ENCODE assay signal across 9 cellular contexts in genomic region chr3:189132901-189133300, GRCh38. TPM values are rescaled to one million over a fixed set of nuclear protein-coding genes. Genes with fewer than 3 reads are reported as not detected.
A peak's percentile ranks its signal among the peaks of the same experiment; 100 is the strongest.
DNase-seq lines count a peak whose midpoint lies in the region; ATAC-seq, FAIRE-seq and TF ChIP-seq lines count a peak whose summit lies in the region.
"Had no signal": no experiment of that assay in that cellular context is flagged by ENCODE, and none has a peak within 500 bp of the region (broad histone marks: within the 10 kb centered on the region; RNA-seq: fewer than 3 reads in every experiment).

No MANE protein-coding gene starts in this region.

- intact Hi-C loops in CD4-positive, alpha-beta T cell (cut with DNase I, micrococcal nuclease), result loop anchor here (2.0 to 10.0 kb wide), 2 partner anchors 192 kb away; no protein-coding TSS in a partner anchor
- intact Hi-C loops in HCT116 (cut with micrococcal nuclease), result no loop called here

- no peak for TF ChIP-seq RAD21 in HCT116 (IDR thresholded peaks at IDR 0.05; ENCODE audit: low read depth)

- H4K20me1 ChIP-seq in HCT116 (ENCODE audit: insufficient read depth) (no peaks in the 10 kb centered on the region), astrocyte (ENCODE audit: insufficient read depth, low read length) (no peaks in the 10 kb centered on the region)

- H3K4me2 ChIP-seq in HCT116 (ENCODE audit: low read length) (peak overlapping the region; percentile 70), astrocyte (ENCODE audit: low read length) (peak overlapping the region; percentile 77), trophoblast cell (ENCODE audit: low read length) (peak overlapping the region; percentile 32)

- H4K91ac ChIP-seq in trophoblast cell (ENCODE audit: low read depth, low read length), result peak overlapping the region; percentile 91

- H3K9ac ChIP-seq in HCT116 (ENCODE audit: low read length), result 0 out of 2 replicates have a peak overlapping the region, but pooled peaks have one; percentile 31
- no peak overlapping the region for H3K9ac ChIP-seq in astrocyte (ENCODE audit: low read length)
- H3K9ac ChIP-seq in trophoblast cell (ENCODE audit: low read length), result no peak overlapping the region

- H3K4me1 Mint-ChIP-seq in CD4-positive, alpha-beta T cell (ENCODE audit: low read depth), result peaks cover 23% of the 10 kb centered on the region
- peaks cover 20% of the 10 kb centered on the region for H3K4me1 Mint-ChIP-seq in astrocyte (ENCODE audit: low read depth, unreplicated experiment)

- DNase-seq in CD4-positive, alpha-beta T cell, result no peak
- DNase-seq in HCT116 (ENCODE audit: low read depth, low spot score) (no peak), astrocyte (ENCODE audit: low read depth) (no peak), trophoblast cell (peak in 1 of 2 donors; percentile 37), H7 (no peak), dedifferentiated amniotic fluid mesenchymal stem cell (ENCODE audit: extremely low spot score) (no peak), hypothalamus (lab: John Stamatoyannopoulos, UW) (no peak)

- H3K79me2 ChIP-seq in HCT116 (ENCODE audit: insufficient read depth, low read length) (no peaks in the 10 kb centered on the region), astrocyte (ENCODE audit: insufficient read depth, low read length) (no peaks in the 10 kb centered on the region), trophoblast cell (ENCODE audit: control insufficient read depth, insufficient read depth, low read length, poor library complexity) (peaks cover 3% of the 10 kb centered on the region)

- peak overlapping the region; percentile 95 for H2BK5ac ChIP-seq in trophoblast cell (ENCODE audit: low read depth, low read length, poor library complexity)

- no peaks in the 10 kb centered on the region for H3K9me2 ChIP-seq in HCT116 (ENCODE audit: insufficient read depth)

- peaks cover 4% of the 10 kb centered on the region for H3K9me3 Mint-ChIP-seq in CD4-positive, alpha-beta T cell
- H3K9me3 Mint-ChIP-seq in astrocyte (ENCODE audit: unreplicated experiment), result peaks cover under 1% of the 10 kb centered on the region

- no peak overlapping the region for H3K4ac ChIP-seq in trophoblast cell (ENCODE audit: low read depth, low read length)

- POLR2A ChIA-PET in CD4-positive, alpha-beta T cell (lab: Charles Lee), result interaction anchor here (0.6 to 2.8 kb wide), 9 partner anchors 11 to 1393 kb away, joined by 3 to 23 read pairs (median 3); partner anchors contain the start of gene BCL6
- POLR2A ChIA-PET in HCT116 (lab: Charles Lee), result no interaction called here

- H3K14ac ChIP-seq in trophoblast cell (ENCODE audit: low read length), result peak overlapping the region; percentile 92

- H3K27ac ChIP-seq in CD4-positive, alpha-beta T cell (ENCODE audit: low read depth, low read length), result peak overlapping the region; percentile 57
- H3K27ac ChIP-seq in HCT116 (ENCODE audit: low read depth, low read length) (peak overlapping the region; percentile 53; the same call in 1 of the 2 replicates), astrocyte (ENCODE audit: low read depth, low read length) (peak overlapping the region; percentile 27), trophoblast cell (ENCODE audit: low read depth, low read length) (peak overlapping the region; percentile 97)
- H3K27ac ChIP-seq: foreskin keratinocyte had no signal

- RAD21 ChIA-PET in HCT116 (lab: Charles Lee; ENCODE audit: low non-redundant PET in 1 of 2, low total read pairs in 2 of 2, uncharacterized antibody in 2 of 2, unreplicated experiment in 2 of 2), result no interaction called here

- H2BK120ac ChIP-seq in trophoblast cell (ENCODE audit: insufficient read depth, low read length, poor library complexity), result peak overlapping the region; percentile 93

- FAIRE-seq in astrocyte (lab: Jason Lieb, UNC), result peak; percentile 37

- WGBS in trophoblast cell (ENCODE audit: extremely low coverage, insufficient coverage, insufficient read length), result no CpG with 5 or more reads among the region's 3 CpGs

- no peaks in the 10 kb centered on the region for H3K36me3 Mint-ChIP-seq in CD4-positive, alpha-beta T cell (ENCODE audit: low read depth)
- peaks cover 2% of the 10 kb centered on the region for H3K36me3 Mint-ChIP-seq in astrocyte (ENCODE audit: low read depth, unreplicated experiment)

- no peak for TF ChIP-seq POLR2A in HCT116 (IDR thresholded peaks at IDR 0.05; ENCODE audit: borderline replicate concordance, extremely low read depth, insufficient read depth, insufficient read length)

- CTCF ChIA-PET in CD4-positive, alpha-beta T cell (lab: Charles Lee), result interaction anchor here (0.6 to 1.4 kb wide), 5 partner anchors 10 to 1394 kb away, joined by 3 to 4 read pairs (median 3); no protein-coding TSS in a partner anchor
- CTCF ChIA-PET in HCT116 (lab: Charles Lee), result no interaction called here

- no peak overlapping the region for H4K12ac ChIP-seq in trophoblast cell (ENCODE audit: low read depth, low read length)

- peak overlapping the region; percentile 74 for H4K8ac ChIP-seq in trophoblast cell (ENCODE audit: low read depth, low read length)

- H3K79me1 ChIP-seq in trophoblast cell (ENCODE audit: low read length), result peaks cover 19% of the 10 kb centered on the region

- H3K23ac ChIP-seq in trophoblast cell (ENCODE audit: low read length), result no peak overlapping the region

- H2AFZ ChIP-seq in HCT116 (ENCODE audit: low read depth, low read length, poor library complexity, severe bottlenecking), result peak overlapping the region; percentile 14
- no peak overlapping the region for H2AFZ ChIP-seq in astrocyte (ENCODE audit: low read depth, low read length)
- no peak overlapping the region for H2AFZ ChIP-seq in trophoblast cell (ENCODE audit: insufficient read depth, low read length, poor library complexity)

- no TSS peak for BruUV-seq in HCT116 (replicated peaks; lab: Mats Ljungman, UMichigan)

- H3K4me3 ChIP-seq in HCT116 (replicated peaks in 1 of 2; ENCODE audit: low read depth in 1 of 2, low read length in 2 of 2), result no peak overlapping the region
- H3K4me3 ChIP-seq in astrocyte (ENCODE audit: insufficient read depth, low read depth, low read length), result no peak overlapping the region
- no peak overlapping the region for H3K4me3 ChIP-seq in trophoblast cell (ENCODE audit: low read depth, low read length)
- H3K4me3 ChIP-seq in H7 (ENCODE audit: insufficient read depth, low read depth, low read length), result no peak overlapping the region
- H3K4me3 ChIP-seq: upper lobe of left lung had no signal

- peak overlapping the region; percentile 97 for H3K27ac Mint-ChIP-seq in CD4-positive, alpha-beta T cell
- peak overlapping the region; percentile 81 for H3K27ac Mint-ChIP-seq in astrocyte (ENCODE audit: unreplicated experiment)

- TF ChIP-seq CTCF in CD4-positive, alpha-beta T cell (IDR thresholded peaks at IDR 0.05), result no peak
- TF ChIP-seq CTCF in HCT116 (IDR thresholded peaks at IDR 0.05 in 2 of 3, conservative IDR thresholded peaks at IDR 0.05 in 1 of 3; ENCODE audit: borderline replicate concordance in 1 of 3, insufficient read depth in 1 of 3, low read depth in 2 of 3, low read length in 2 of 3), result no peak
- TF ChIP-seq CTCF in astrocyte (IDR thresholded peaks at IDR 0.05; ENCODE audit: insufficient read depth, low read depth, low read length), result no peak

- no peak overlapping the region for H2AK5ac ChIP-seq in trophoblast cell (ENCODE audit: low read length)

- H3K36me3 ChIP-seq in HCT116 (ENCODE audit: control insufficient read depth in 1 of 2, insufficient read depth in 2 of 2, low read length in 2 of 2) (no peaks in the 10 kb centered on the region), astrocyte (ENCODE audit: insufficient read depth, low read length) (no peaks in the 10 kb centered on the region), trophoblast cell (ENCODE audit: control insufficient read depth in 1 of 2, insufficient read depth in 2 of 2, low read length in 2 of 2) (no peaks in the 10 kb centered on the region), H7 (replicated peaks; ENCODE audit: control insufficient read depth, insufficient read depth, low read length) (no peaks in the 10 kb centered on the region)
- H3K36me3 ChIP-seq: upper lobe of left lung had no signal

- no peak overlapping the region for H3K4me3 Mint-ChIP-seq in CD4-positive, alpha-beta T cell
- H3K4me3 Mint-ChIP-seq in astrocyte (ENCODE audit: unreplicated experiment), result no peak overlapping the region

- H3K27me3 ChIP-seq in CD4-positive, alpha-beta T cell (ENCODE audit: control insufficient read depth, insufficient read depth, low read length), result no peaks in the 10 kb centered on the region
- H3K27me3 ChIP-seq in HCT116 (ENCODE audit: insufficient read depth, low read length) (no peaks in the 10 kb centered on the region), astrocyte (ENCODE audit: insufficient read depth, low read length) (no peaks in the 10 kb centered on the region), trophoblast cell (ENCODE audit: insufficient read depth, low read length) (no peaks in the 10 kb centered on the region), H7 (ENCODE audit: control insufficient read depth, insufficient read depth, low read length) (no peaks in the 10 kb centered on the region)
- H3K27me3 ChIP-seq: upper lobe of left lung had no signal

- H3K18ac ChIP-seq in trophoblast cell (ENCODE audit: low read length), result no peak overlapping the region

- peak overlapping the region; percentile 100 for H2BK12ac ChIP-seq in trophoblast cell (ENCODE audit: low read length)

- no peak for ATAC-seq in CD4-positive, alpha-beta T cell (ENCODE audit: poor library complexity)
- ATAC-seq in HCT116, result peak; percentile 36

- no peaks in the 10 kb centered on the region for H3K9me3 ChIP-seq in CD4-positive, alpha-beta T cell (ENCODE audit: control insufficient read depth, low read length)
- H3K9me3 ChIP-seq in HCT116 (ENCODE audit: control insufficient read depth in 1 of 2, insufficient read depth in 1 of 2, low read depth in 1 of 2, low read length in 2 of 2) (no peaks in the 10 kb centered on the region), astrocyte (ENCODE audit: insufficient read depth, low read depth, low read length) (no peaks in the 10 kb centered on the region), trophoblast cell (ENCODE audit: insufficient read depth, low read depth, low read length) (no peaks in the 10 kb centered on the region)
- H3K9me3 ChIP-seq: upper lobe of left lung had no signal

- peaks cover 26 to 29% of the 10 kb centered on the region in 2 experiments for H3K4me1 ChIP-seq in HCT116 (ENCODE audit: control insufficient read depth in 1 of 2, insufficient read depth in 2 of 2, low read length in 2 of 2)
- H3K4me1 ChIP-seq in astrocyte (ENCODE audit: insufficient read depth, low read length), result peaks cover 11% of the 10 kb centered on the region
- peaks cover 14 to 21% of the 10 kb centered on the region in 2 experiments for H3K4me1 ChIP-seq in trophoblast cell (ENCODE audit: control insufficient read depth in 1 of 2, insufficient read depth in 2 of 2, low read length in 2 of 2)

- no peaks in the 10 kb centered on the region for H3K27me3 Mint-ChIP-seq in CD4-positive, alpha-beta T cell
- H3K27me3 Mint-ChIP-seq in astrocyte (ENCODE audit: low read depth, unreplicated experiment), result peaks cover under 1% of the 10 kb centered on the region

TF ChIP-seq in HCT116, 20 proteins besides CTCF, POLR2A, EP300 and RAD21 (continues in another document):
- TF ChIP-seq TCF7L2 (IDR thresholded peaks at IDR 0.05; ENCODE audit: borderline replicate concordance, extremely low read depth, insufficient read depth, insufficient read length), result no peak

RNA-seq across cellular contexts. Expression of gene TPRG1, which starts 38.9 kb away (rescaled TPM):
- total RNA-seq in CD4-positive, alpha-beta T cell, result 1 to 10 TPM; 2.1 to 2.9 TPM
- 2.8 TPM for total RNA-seq in HCT116 (2021; ENCODE audit: unreplicated experiment)
- polyA plus RNA-seq in HCT116 (2012), result 1.9 and 2.2 TPM in 2 replicates
- 0.72 and 1.1 TPM in 2 replicates for total RNA-seq in astrocyte
- 0.26 and 0.31 TPM in 2 replicates for polyA plus RNA-seq in trophoblast cell (2013)
- total RNA-seq in H7 (2014; rRNA removed; shearing (Covaris generic)), result 0.35 and 1.4 TPM in 2 replicates

Comparison
In these comparisons a context has a peak if more than half of its experiments do, and no peak if none do; other contexts are left out.
1. H3K27ac ChIP-seq: peak in every context shown above with its lines; median percentile 97 in trophoblast cell; 57 in CD4-positive, alpha-beta T cell; 53 in HCT116; 27 in astrocyte.